12 cellular contexts compared by ENCODE assay signal in genomic region chr1:107877092-107877491, GRCh38.
DNase-seq lines count a peak whose midpoint lies in the region; ATAC-seq and TF ChIP-seq lines count a peak whose summit lies in the region.
"Had no signal": no experiment of that assay in that cellular context is flagged by ENCODE, and none has a peak within 500 bp of the region (broad histone marks: within the 10 kb centered on the region; RNA-seq: fewer than 3 reads in every experiment).

No MANE protein-coding gene starts in this region.

- no peak overlapping the region for H3K27ac ChIP-seq in RWPE2 (ENCODE audit: poor library complexity, severe bottlenecking)
- H3K27ac ChIP-seq: body of pancreas had no signal

- peak overlapping the region; percentile 25 to 64 for H3K4me3 Mint-ChIP-seq in CD14-positive monocyte
- H3K4me3 Mint-ChIP-seq: type B pancreatic cell had no signal

- peaks cover 4% of the 10 kb centered on the region in 2 donors for H3K36me3 Mint-ChIP-seq in CD14-positive monocyte
- H3K36me3 Mint-ChIP-seq: type B pancreatic cell had no signal

- intact Hi-C loops in CD14-positive monocyte (cut with micrococcal nuclease), result loop anchor here (5.0 to 10.0 kb wide), 4 partner anchors 60 to 178 kb away; no protein-coding TSS in a partner anchor

- ATAC-seq in RWPE2 (ENCODE audit: low read depth) (peak; percentile 68), GM21390 (IDR thresholded peaks at IDR 0.05; ENCODE audit: unreplicated experiment) (no peak), GM21360 (IDR thresholded peaks at IDR 0.05; ENCODE audit: unreplicated experiment) (no peak), GM18511 (IDR thresholded peaks at IDR 0.05; ENCODE audit: unreplicated experiment) (no peak)
- ATAC-seq: body of pancreas had no signal

- H3K4me3 ChIP-seq in RWPE2 (ENCODE audit: severe bottlenecking) (no peak overlapping the region), kidney epithelial cell (ENCODE audit: low read depth, low read length) (no peak overlapping the region)
- H3K4me3 ChIP-seq: body of pancreas had no signal

- no peaks in the 10 kb centered on the region for H3K9me3 ChIP-seq in RWPE2 (ENCODE audit: severe bottlenecking)
- H3K9me3 ChIP-seq: body of pancreas had no signal

- H3K27me3 ChIP-seq in RWPE2 (ENCODE audit: insufficient read depth, poor library complexity, severe bottlenecking) (no peaks in the 10 kb centered on the region), kidney epithelial cell (ENCODE audit: control insufficient read depth, insufficient read depth, low read length) (no peaks in the 10 kb centered on the region)
- H3K27me3 ChIP-seq: body of pancreas had no signal

- H3K36me3 ChIP-seq in RWPE2 (ENCODE audit: low read depth) (no peaks in the 10 kb centered on the region), kidney epithelial cell (ENCODE audit: control insufficient read depth, insufficient read depth, low read length) (no peaks in the 10 kb centered on the region)

- TF ChIP-seq CTCF in CD14-positive monocyte (IDR thresholded peaks at IDR 0.05) (no peak), RWPE2 (IDR thresholded peaks at IDR 0.05; ENCODE audit: poor library complexity, severe bottlenecking) (no peak), kidney epithelial cell (IDR thresholded peaks at IDR 0.05; ENCODE audit: insufficient read depth, low read length, poor library complexity, severe bottlenecking) (no peak)

- H3K9me3 Mint-ChIP-seq in CD14-positive monocyte, result no peaks in the 10 kb centered on the region
- H3K9me3 Mint-ChIP-seq: type B pancreatic cell had no signal

- H3K27me3 Mint-ChIP-seq in CD14-positive monocyte (ENCODE audit: low read depth in 3 of 3), result no peaks in the 10 kb centered on the region
- H3K27me3 Mint-ChIP-seq: type B pancreatic cell had no signal

- peaks cover 4% of the 10 kb centered on the region for H3K4me1 ChIP-seq in RWPE2 (ENCODE audit: insufficient read depth, poor library complexity, severe bottlenecking)
- H3K4me1 ChIP-seq: body of pancreas had no signal

- H3K4me1 Mint-ChIP-seq in CD14-positive monocyte, result peaks cover 65% of the 10 kb centered on the region

- H3K27ac Mint-ChIP-seq in CD14-positive monocyte, result peak overlapping the region; percentile 82 to 95 (median 89)
- H3K27ac Mint-ChIP-seq: type B pancreatic cell had no signal

- DNase-seq in CD14-positive monocyte (ENCODE audit: low spot score), result no peak
- DNase-seq in HS-5 (ENCODE audit: low read depth), result peak; percentile 42
- no peak for DNase-seq in RWPE2 (ENCODE audit: low spot score)
- peak; percentile 23 for DNase-seq in kidney epithelial cell (ENCODE audit: low read depth)
- no peak for DNase-seq in kidney glomerular epithelial cell (lab: John Stamatoyannopoulos, UW)
- DNase-seq: activated CD4-positive, alpha-beta T cell treated with anti-CD3 and anti-CD28 coated beads for 1 hour; NCI-H1417 treated with DMSO at 0.1 percent for 48 hours had no signal

Comparison
In these comparisons a context has a peak if more than half of its experiments do, and no peak if none do; other contexts are left out.
1. DNase-seq: peak in HS-5 (single experiment) and kidney epithelial cell (single experiment); none in CD14-positive monocyte (single experiment), RWPE2 (single experiment) and kidney glomerular epithelial cell (single experiment).